8 cellular contexts compared by ENCODE assay signal in the genomic region with DNA sequence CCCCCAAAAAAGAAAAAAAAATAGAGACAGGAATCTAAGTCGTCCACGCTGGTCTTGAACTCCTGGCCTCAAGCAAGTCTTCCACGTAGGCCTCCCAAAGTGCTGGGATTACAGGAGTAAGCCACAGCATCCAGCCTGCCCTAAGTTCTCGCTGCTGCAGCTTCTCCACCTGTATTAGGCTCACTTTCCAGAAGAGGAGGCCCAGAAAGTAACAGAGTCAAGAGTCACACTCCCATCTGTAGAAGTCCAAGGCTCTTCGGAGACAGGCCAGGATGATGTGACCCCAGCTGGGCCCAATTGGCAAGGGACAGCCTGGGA. TPM values are rescaled to one million over a fixed set of nuclear protein-coding genes. Genes with fewer than 3 reads are reported as not detected.
DNase-seq lines count a peak whose midpoint lies in the region; ATAC-seq and TF ChIP-seq lines count a peak whose summit lies in the region.

No MANE protein-coding gene starts in this region.

- ATAC-seq in body of pancreas (no peak), memory B cell (ENCODE audit: low read depth) (no peak), GM18502 (IDR thresholded peaks at IDR 0.05; ENCODE audit: poor library complexity, unreplicated experiment) (no peak)

- H3K4me3 Mint-ChIP-seq in activated naive CD4-positive, alpha-beta T cell treated with anti-CD3 and anti-CD28 coated beads, Interleukin-2, amount 50 U/mL, for 24 hours: peak overlapping the region; percentile 96
- H3K4me3 Mint-ChIP-seq in memory B cell: peak overlapping the region; percentile 98
- H3K4me3 Mint-ChIP-seq in type B pancreatic cell: peak overlapping the region; percentile 98

- H3K27ac ChIP-seq in body of pancreas: peak overlapping the region; percentile 83 to 97 (median 93)

- H3K4me1 ChIP-seq in body of pancreas: peaks cover 68% of the 10 kb centered on the region

- H3K36me3 Mint-ChIP-seq in activated naive CD4-positive, alpha-beta T cell treated with anti-CD3 and anti-CD28 coated beads, Interleukin-2, amount 50 U/mL, for 24 hours: peaks cover 2% of the 10 kb centered on the region
- H3K36me3 Mint-ChIP-seq in memory B cell: peaks cover 7% of the 10 kb centered on the region
- no peaks in the 10 kb centered on the region for H3K36me3 Mint-ChIP-seq in type B pancreatic cell

- DNase-seq in activated naive CD4-positive, alpha-beta T cell treated with Interleukin-2 at 50 U/mL for 16 hours: no peak
- no peak for DNase-seq in body of pancreas
- no peak for DNase-seq in memory B cell (ENCODE audit: low spot score in 2 of 2)
- DNase-seq in type B pancreatic cell (ENCODE audit: extremely low spot score, unreplicated experiment): no peak
- DNase-seq in mesenteric fat pad (ENCODE audit: low spot score): no peak
- no peak for DNase-seq in NCI-H82 treated with DMSO at 0.1 percent for 48 hours (lab: John Stamatoyannopoulos, UW; ENCODE audit: unreplicated experiment)

- no peaks in the 10 kb centered on the region for H3K27me3 Mint-ChIP-seq in activated naive CD4-positive, alpha-beta T cell treated with anti-CD3 and anti-CD28 coated beads, Interleukin-2, amount 50 U/mL, for 24 hours
- H3K27me3 Mint-ChIP-seq in memory B cell (no peaks in the 10 kb centered on the region), type B pancreatic cell (no peaks in the 10 kb centered on the region)

- peak overlapping the region; percentile 91 for H3K27ac Mint-ChIP-seq in activated naive CD4-positive, alpha-beta T cell treated with anti-CD3 and anti-CD28 coated beads, Interleukin-2, amount 50 U/mL, for 24 hours
- H3K27ac Mint-ChIP-seq in memory B cell (peak overlapping the region; percentile 91), type B pancreatic cell (peak overlapping the region; percentile 93)

- 12 to 21% methylated on average over 5 of the region's 5 CpGs for WGBS in body of pancreas, 2 donors

- H3K4me1 Mint-ChIP-seq in activated naive CD4-positive, alpha-beta T cell treated with anti-CD3 and anti-CD28 coated beads, Interleukin-2, amount 50 U/mL, for 24 hours: peaks cover 56% of the 10 kb centered on the region
- H3K4me1 Mint-ChIP-seq in memory B cell (peaks cover 52% of the 10 kb centered on the region), type B pancreatic cell (ENCODE audit: unreplicated experiment) (peaks cover 48% of the 10 kb centered on the region)

- TF ChIP-seq CTCF in body of pancreas (IDR thresholded peaks at IDR 0.05) (no peak), type B pancreatic cell (conservative IDR thresholded peaks at IDR 0.05) (no peak)

- H3K9me3 ChIP-seq in body of pancreas: no peaks in the 10 kb centered on the region

- H3K36me3 ChIP-seq in body of pancreas (replicated peaks in 1 of 2; ENCODE audit: insufficient read depth in 1 of 2, low read depth in 2 of 2): no peaks in the 10 kb centered on the region

- H3K27me3 ChIP-seq in body of pancreas: no peaks in the 10 kb centered on the region

- no peak for TF ChIP-seq POLR2A in body of pancreas (IDR thresholded peaks at IDR 0.05)

- intact Hi-C loops in body of pancreas (cut with DNase I): no loop called here

- H3K9me3 Mint-ChIP-seq in activated naive CD4-positive, alpha-beta T cell treated with anti-CD3 and anti-CD28 coated beads, Interleukin-2, amount 50 U/mL, for 24 hours: no peaks in the 10 kb centered on the region
- H3K9me3 Mint-ChIP-seq in memory B cell (no peaks in the 10 kb centered on the region), type B pancreatic cell (no peaks in the 10 kb centered on the region)

- peak overlapping the region; percentile 66 to 76 for H3K4me3 ChIP-seq in body of pancreas

RNA-seq across cellular contexts. Expression of a gene that starts 1.8 kb away (rescaled TPM):
- total RNA-seq in body of pancreas (10 to 100 TPM; 41.9 to 42.0 TPM), type B pancreatic cell (ENCODE audit: low replicate concordance) (61.1 and 74.8 TPM in 2 replicates), mesenteric fat pad (12.8 TPM)

RNA-seq across cellular contexts. Expression of a gene that starts 41.3 kb away (rescaled TPM):
- total RNA-seq in body of pancreas (10 to 100 TPM; 23.3 to 39.9 TPM), type B pancreatic cell (ENCODE audit: low replicate concordance) (41.6 and 56.3 TPM in 2 replicates), mesenteric fat pad (20.9 TPM)

RNA-seq across cellular contexts. Expression of a gene that starts 48.4 kb away (rescaled TPM):
- 1 to 10 TPM; 1.3 to 2.6 TPM for total RNA-seq in body of pancreas
- 5.8 and 9.4 TPM in 2 replicates for total RNA-seq in type B pancreatic cell (ENCODE audit: low replicate concordance)
- total RNA-seq in mesenteric fat pad: 2.2 TPM
